1 cellular context compared by ENCODE assay signal in the genomic region with DNA sequence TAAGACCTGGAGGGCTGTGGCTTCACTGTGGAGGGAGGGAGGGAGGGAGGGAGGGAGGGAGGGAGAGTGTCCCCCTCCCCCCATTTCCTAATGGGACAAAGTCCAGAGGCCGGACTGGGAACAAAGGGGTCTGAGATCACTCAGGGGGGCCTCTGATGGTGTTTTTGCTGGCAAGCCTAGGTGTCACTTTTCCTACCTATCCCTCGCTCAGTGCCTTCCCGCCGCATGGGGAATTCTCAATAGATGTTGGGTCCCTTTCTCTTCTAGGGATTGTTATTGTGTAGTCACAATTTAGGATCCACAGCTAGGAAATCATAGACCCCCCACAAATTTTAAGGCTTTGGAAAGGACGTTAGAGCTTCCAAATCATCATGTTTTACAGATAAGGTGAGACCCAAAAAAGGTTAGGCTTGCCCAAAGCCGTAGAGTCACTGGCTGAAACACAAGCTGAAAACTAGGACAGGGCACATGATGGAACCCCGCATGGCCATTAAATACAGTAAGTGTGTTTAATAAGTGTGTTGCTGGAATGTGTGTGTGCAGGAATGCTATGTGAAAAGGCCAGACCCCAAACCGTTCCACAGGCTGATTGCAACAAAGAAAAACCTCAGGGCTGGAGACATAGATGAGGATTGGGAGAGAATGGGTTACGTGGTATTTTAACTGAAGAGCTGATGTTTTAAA.
TF ChIP-seq lines count a peak whose summit lies in the region.

No MANE protein-coding gene starts in this region.

TF ChIP-seq in A549, 52 proteins besides CTCF, POLR2A, EP300 and RAD21 (continued from another document):
- TF ChIP-seq PBX3 (IDR thresholded peaks at IDR 0.05) (no peak), RFX5 (IDR thresholded peaks at IDR 0.05) (no peak), TFCP2L1 (CRISPR knock-in tag; IDR thresholded peaks at IDR 0.05) (no peak), RARB (CRISPR knock-in tag; IDR thresholded peaks at IDR 0.05) (0 out of 2 replicates have a peak, but pooled peaks have one; percentile 19), ZFP36 (IDR thresholded peaks at IDR 0.05; ENCODE audit: borderline replicate concordance, partially characterized antibody) (no peak), TP53 (CRISPR knock-in tag; IDR thresholded peaks at IDR 0.05) (peak; percentile 92), MAZ (IDR thresholded peaks at IDR 0.05; ENCODE audit: borderline replicate concordance, low read depth, low read length) (no peak), CEBPB (IDR thresholded peaks at IDR 0.05) (no peak)
- TF ChIP-seq, protein P1, sequence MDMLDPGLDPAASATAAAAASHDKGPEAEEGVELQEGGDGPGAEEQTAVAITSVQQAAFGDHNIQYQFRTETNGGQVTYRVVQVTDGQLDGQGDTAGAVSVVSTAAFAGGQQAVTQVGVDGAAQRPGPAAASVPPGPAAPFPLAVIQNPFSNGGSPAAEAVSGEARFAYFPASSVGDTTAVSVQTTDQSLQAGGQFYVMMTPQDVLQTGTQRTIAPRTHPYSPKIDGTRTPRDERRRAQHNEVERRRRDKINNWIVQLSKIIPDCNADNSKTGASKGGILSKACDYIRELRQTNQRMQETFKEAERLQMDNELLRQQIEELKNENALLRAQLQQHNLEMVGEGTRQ (IDR thresholded peaks at IDR 0.05) = no peak
- TF ChIP-seq, protein P2, sequence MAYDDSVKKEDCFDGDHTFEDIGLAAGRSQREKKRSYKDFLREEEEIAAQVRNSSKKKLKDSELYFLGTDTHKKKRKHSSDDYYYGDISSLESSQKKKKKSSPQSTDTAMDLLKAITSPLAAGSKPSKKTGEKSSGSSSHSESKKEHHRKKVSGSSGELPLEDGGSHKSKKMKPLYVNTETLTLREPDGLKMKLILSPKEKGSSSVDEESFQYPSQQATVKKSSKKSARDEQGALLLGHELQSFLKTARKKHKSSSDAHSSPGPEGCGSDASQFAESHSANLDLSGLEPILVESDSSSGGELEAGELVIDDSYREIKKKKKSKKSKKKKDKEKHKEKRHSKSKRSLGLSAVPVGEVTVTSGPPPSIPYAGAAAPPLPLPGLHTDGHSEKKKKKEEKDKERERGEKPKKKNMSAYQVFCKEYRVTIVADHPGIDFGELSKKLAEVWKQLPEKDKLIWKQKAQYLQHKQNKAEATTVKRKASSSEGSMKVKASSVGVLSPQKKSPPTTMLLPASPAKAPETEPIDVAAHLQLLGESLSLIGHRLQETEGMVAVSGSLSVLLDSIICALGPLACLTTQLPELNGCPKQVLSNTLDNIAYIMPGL (CRISPR knock-in tag; IDR thresholded peaks at IDR 0.05; ENCODE audit: borderline replicate concordance) = no peak
- TF ChIP-seq, protein P3, sequence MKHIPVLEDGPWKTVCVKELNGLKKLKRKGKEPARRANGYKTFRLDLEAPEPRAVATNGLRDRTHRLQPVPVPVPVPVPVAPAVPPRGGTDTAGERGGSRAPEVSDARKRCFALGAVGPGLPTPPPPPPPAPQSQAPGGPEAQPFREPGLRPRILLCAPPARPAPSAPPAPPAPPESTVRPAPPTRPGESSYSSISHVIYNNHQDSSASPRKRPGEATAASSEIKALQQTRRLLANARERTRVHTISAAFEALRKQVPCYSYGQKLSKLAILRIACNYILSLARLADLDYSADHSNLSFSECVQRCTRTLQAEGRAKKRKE (CRISPR knock-in tag; IDR thresholded peaks at IDR 0.05; ENCODE audit: low read depth) = peak; percentile 1; the same call in 1 of the 2 replicates
